12 cellular contexts compared by ENCODE assay signal in genomic region chr22:24137595-24137994, GRCh38. TPM values are rescaled to one million over a fixed set of nuclear protein-coding genes. Genes with fewer than 3 reads are reported as not detected.
DNase-seq lines count a peak whose midpoint lies in the region; ATAC-seq, FAIRE-seq and TF ChIP-seq lines count a peak whose summit lies in the region.
"Had no signal": no experiment of that assay in that cellular context is flagged by ENCODE, and none has a peak within 500 bp of the region (broad histone marks: within the 10 kb centered on the region; RNA-seq: fewer than 3 reads in every experiment).

No MANE protein-coding gene starts in this region.

- no peaks in the 10 kb centered on the region for H3K9me3 Mint-ChIP-seq in natural killer cell treated with Interleukin-12 subunit alpha and Interleukin-12 subunit beta and Interleukin-15 and Interleukin-18, amount 100 ng/mL, for 72 hours
- H3K9me3 Mint-ChIP-seq in T-cell, result no peaks in the 10 kb centered on the region

- peaks cover 0 to 13% of the 10 kb centered on the region in 2 donors for H3K4me1 Mint-ChIP-seq in natural killer cell treated with Interleukin-12 subunit alpha and Interleukin-12 subunit beta and Interleukin-15 and Interleukin-18, amount 100 ng/mL, for 72 hours (ENCODE audit: low read depth in 2 of 2)
- peaks cover 58 to 62% (median 62%) of the 10 kb centered on the region in 3 donors for H3K4me1 Mint-ChIP-seq in T-cell

- H3K4me3 ChIP-seq in BJ (ENCODE audit: low read depth, low read length) (no peak overlapping the region), MG63 (no peak overlapping the region), endothelial cell of umbilical vein (replicated peaks in 1 of 3; ENCODE audit: insufficient read depth in 1 of 3, low read depth in 1 of 3, low read length in 3 of 3) (no peak overlapping the region)

- no peaks in the 10 kb centered on the region for H3K36me3 Mint-ChIP-seq in natural killer cell treated with Interleukin-12 subunit alpha and Interleukin-12 subunit beta and Interleukin-15 and Interleukin-18, amount 100 ng/mL, for 72 hours
- peaks cover 25% of the 10 kb centered on the region for H3K36me3 Mint-ChIP-seq in T-cell

- H3K27me3 ChIP-seq in BJ (ENCODE audit: control insufficient read depth, insufficient read depth, low read length), result no peaks in the 10 kb centered on the region
- no peaks in the 10 kb centered on the region for H3K27me3 ChIP-seq in MG63
- H3K27me3 ChIP-seq in endothelial cell of umbilical vein (ENCODE audit: control insufficient read depth in 2 of 2, insufficient read depth in 2 of 2, low read length in 2 of 2), result no peaks in the 10 kb centered on the region

- no peak for TF ChIP-seq POLR2A in endothelial cell of umbilical vein (IDR thresholded peaks at IDR 0.05; ENCODE audit: low read depth, low read length)

- BruUV-seq in endothelial cell of umbilical vein (replicated peaks; lab: Mats Ljungman, UMichigan), result no TSS peak

- no peak overlapping the region for H3K4me2 ChIP-seq in endothelial cell of umbilical vein (ENCODE audit: insufficient read depth, low read length)

- H3K4me1 ChIP-seq in endothelial cell of umbilical vein (ENCODE audit: control insufficient read depth, extremely low read depth, insufficient read depth, low read length), result no peaks in the 10 kb centered on the region
- H3K4me1 ChIP-seq: parathyroid adenoma had no signal

- H3K27me3 Mint-ChIP-seq in natural killer cell treated with Interleukin-12 subunit alpha and Interleukin-12 subunit beta and Interleukin-15 and Interleukin-18, amount 100 ng/mL, for 72 hours, result no peaks in the 10 kb centered on the region
- no peaks in the 10 kb centered on the region for H3K27me3 Mint-ChIP-seq in T-cell
- H3K27me3 Mint-ChIP-seq: CD4-positive, CD25-positive, alpha-beta regulatory T cell had no signal

- H2AFZ ChIP-seq in endothelial cell of umbilical vein (ENCODE audit: low read depth, low read length), result no peak overlapping the region
- H2AFZ ChIP-seq: parathyroid adenoma had no signal

- TF ChIP-seq CTCF in BJ (IDR thresholded peaks at IDR 0.05; ENCODE audit: insufficient read depth, low read depth, low read length) (no peak), endothelial cell of umbilical vein (IDR thresholded peaks at IDR 0.05; ENCODE audit: extremely low read depth in 1 of 2, insufficient read depth in 1 of 2, low read depth in 1 of 2, low read length in 2 of 2) (no peak), omental fat pad (IDR thresholded peaks at IDR 0.05) (no peak)

- no peak overlapping the region for H3K27ac ChIP-seq in endothelial cell of umbilical vein (ENCODE audit: insufficient read depth, low read depth, low read length)
- H3K27ac ChIP-seq: epithelial cell of prostate, parathyroid adenoma had no signal

- FAIRE-seq in endothelial cell of umbilical vein (lab: Jason Lieb, UNC), result no peak

- peak; percentile 81 for ATAC-seq in omental fat pad (ENCODE audit: low FRiP score)
- no peak for ATAC-seq in natural killer cell treated with Interleukin-12 subunit alpha and Interleukin-12 subunit beta and Interleukin-15 and Interleukin-18, amount 100 ng/mL, for 72 hours
- no peak for ATAC-seq in HG02870 (IDR thresholded peaks at IDR 0.05; ENCODE audit: unreplicated experiment)
- ATAC-seq in GM18907 (IDR thresholded peaks at IDR 0.05; ENCODE audit: unreplicated experiment), result no peak
- ATAC-seq in T-cell (replicated peaks in 1 of 4), result no peak

- no peaks in the 10 kb centered on the region for H3K9me1 ChIP-seq in endothelial cell of umbilical vein (replicated peaks; ENCODE audit: control insufficient read depth, extremely low read depth, insufficient read depth, low read length)

- CTCF ChIA-PET in BJ (lab: Yijun Ruan, JAX) (interaction anchor here (1.2 to 3.3 kb wide), 3 partner anchors 9 to 37 kb away, joined by 3 to 13 read pairs (median 4); no protein-coding TSS in a partner anchor), endothelial cell of umbilical vein (lab: Charles Lee) (interaction anchor here (1.0 to 1.9 kb wide), 4 partner anchors 9 to 37 kb away, joined by 3 to 5 read pairs (median 4); no protein-coding TSS in a partner anchor), T-cell (lab: Charles Lee) (no interaction called here)

- DNase-seq in BJ (ENCODE audit: low read depth), result peak; percentile 43
- peak; percentile 61 for DNase-seq in MG63
- peak; percentile 43 for DNase-seq in endothelial cell of umbilical vein (ENCODE audit: low read depth, low spot score)
- no peak for DNase-seq in omental fat pad (ENCODE audit: low spot score)
- DNase-seq in natural killer cell treated with Interleukin-12 subunit alpha and Interleukin-12 subunit beta and Interleukin-15 and Interleukin-18, amount 100 ng/mL, for 72 hours (ENCODE audit: low spot score), result no peak
- DNase-seq in T-cell, result no peak
- DNase-seq: CD4-positive, CD25-positive, alpha-beta regulatory T cell; NCI-H1436 treated with DMSO at 0.1 percent for 48 hours had no signal

- H3K36me3 ChIP-seq in BJ (ENCODE audit: control insufficient read depth, insufficient read depth, low read length) (peaks cover 7% of the 10 kb centered on the region), MG63 (peaks cover 6% of the 10 kb centered on the region; the same call in 1 of the 2 replicates), endothelial cell of umbilical vein (ENCODE audit: control insufficient read depth in 2 of 2, extremely low read depth in 1 of 2, insufficient read depth in 2 of 2, low read length in 2 of 2) (peaks cover 0 to 7% of the 10 kb centered on the region in 2 experiments)

- intact Hi-C loops in endothelial cell of umbilical vein (cut with micrococcal nuclease), result no loop called here

- dilution Hi-C loops in endothelial cell of umbilical vein (cut with MboI; ENCODE audit: extremely low pct_ligation_motif_present, low sequenced_read_pairs), result no loop called here

- no peaks in the 10 kb centered on the region for H3K9me3 ChIP-seq in MG63
- H3K9me3 ChIP-seq in endothelial cell of umbilical vein (replicated peaks; ENCODE audit: control insufficient read depth, insufficient read depth, low read length), result no peaks in the 10 kb centered on the region

- H3K4me3 Mint-ChIP-seq in natural killer cell treated with Interleukin-12 subunit alpha and Interleukin-12 subunit beta and Interleukin-15 and Interleukin-18, amount 100 ng/mL, for 72 hours, result no peak overlapping the region
- no peak overlapping the region for H3K4me3 Mint-ChIP-seq in T-cell
- H3K4me3 Mint-ChIP-seq: CD4-positive, CD25-positive, alpha-beta regulatory T cell had no signal

- POLR2A ChIA-PET in BJ (lab: Charles Lee), result interaction anchor here (0.6 kb wide), 2 partner anchors 9 to 224 kb away, joined by 3 to 4 read pairs; no protein-coding TSS in a partner anchor
- POLR2A ChIA-PET in endothelial cell of umbilical vein (lab: Charles Lee), result no interaction called here
- POLR2A ChIA-PET in T-cell (lab: Charles Lee), result no interaction called here

- H4K20me1 ChIP-seq in endothelial cell of umbilical vein (replicated peaks; ENCODE audit: control insufficient read depth, extremely low read depth, insufficient read depth, low read length), result no peaks in the 10 kb centered on the region

- H3K79me2 ChIP-seq in endothelial cell of umbilical vein (ENCODE audit: control insufficient read depth, insufficient read depth, low read length), result no peaks in the 10 kb centered on the region
- H3K79me2 ChIP-seq: parathyroid adenoma had no signal

- no peak overlapping the region for H3K27ac Mint-ChIP-seq in natural killer cell treated with Interleukin-12 subunit alpha and Interleukin-12 subunit beta and Interleukin-15 and Interleukin-18, amount 100 ng/mL, for 72 hours
- peak overlapping the region in 1 of 2 donors; percentile 12 for H3K27ac Mint-ChIP-seq in T-cell

- no peak overlapping the region for H3K9ac ChIP-seq in endothelial cell of umbilical vein (replicated peaks; ENCODE audit: extremely low read depth, insufficient read depth, low read length)
- H3K9ac ChIP-seq: parathyroid adenoma had no signal

TF ChIP-seq in endothelial cell of umbilical vein, 7 proteins besides CTCF, POLR2A, EP300 and RAD21:
- no peak for TF ChIP-seq POLR2AphosphoS5 (IDR thresholded peaks at IDR 0.05; ENCODE audit: insufficient read depth, low read depth, low read length)
- no peak for TF ChIP-seq GATA2 (IDR thresholded peaks at IDR 0.05; ENCODE audit: insufficient read depth, insufficient read length, low read depth, low read length)
- TF ChIP-seq EZH2 (IDR thresholded peaks at IDR 0.05; ENCODE audit: borderline replicate concordance, low read depth, low read length, severe bottlenecking), result no peak
- TF ChIP-seq MAX (IDR thresholded peaks at IDR 0.05; ENCODE audit: insufficient read depth, insufficient read length), result no peak
- TF ChIP-seq MYC (IDR thresholded peaks at IDR 0.05; ENCODE audit: low read depth, low read length), result no peak
- TF ChIP-seq FOS (IDR thresholded peaks at IDR 0.05; ENCODE audit: borderline replicate concordance, insufficient read depth, low read length), result no peak
- no peak for TF ChIP-seq JUN (IDR thresholded peaks at IDR 0.05; ENCODE audit: borderline replicate concordance, insufficient read depth, insufficient read length, low read depth)

RNA-seq across cellular contexts. Expression of gene SUSD2, which starts 43.7 kb away (rescaled TPM):
- polyA plus RNA-seq in BJ (2011; rRNA removed), result 2.6 and 5.2 TPM in 2 replicates
- polyA minus RNA-seq in BJ (2011; rRNA and poly(A)+ RNA removed), result 1.2 and 1.3 TPM in 2 replicates
- total RNA-seq in MG63 (2014; rRNA removed; shearing (Covaris generic); ENCODE audit: low replicate concordance), result 0.20 TPM in 1 of 2 replicates, not detected in the other
- 0.18 and 0.27 TPM in 2 replicates for total RNA-seq in endothelial cell of umbilical vein
- 0.26 and 0.35 TPM in 2 replicates for polyA plus RNA-seq in endothelial cell of umbilical vein
- 0.10 and 0.14 TPM in 2 replicates for polyA plus RNA-seq in endothelial cell of umbilical vein (2011; cell fraction: cytosol; rRNA removed)
- polyA plus RNA-seq in endothelial cell of umbilical vein (2011; cell fraction: nucleus; rRNA removed), result 1.0 and 1.3 TPM in 2 replicates
- polyA plus RNA-seq in endothelial cell of umbilical vein (2012), result 0.33 and 0.41 TPM in 2 replicates
- 0.07 and 0.21 TPM in 2 replicates for polyA minus RNA-seq in endothelial cell of umbilical vein
- polyA minus RNA-seq in endothelial cell of umbilical vein (2011; cell fraction: cytosol; rRNA and poly(A)+ RNA removed), result 0.31 TPM
- polyA minus RNA-seq in endothelial cell of umbilical vein (2011; cell fraction: nucleus; rRNA and poly(A)+ RNA removed), result 1.2 and 1.7 TPM in 2 replicates
- 1 to 10 TPM; 2.3 to 8.0 (median 4.7) TPM for total RNA-seq in omental fat pad
- 1 to 10 TPM; 2.4 to 2.7 TPM for total RNA-seq in natural killer cell treated with Interleukin-12 subunit alpha and Interleukin-12 subunit beta and Interleukin-15 and Interleukin-18, amount 100 ng/mL, for 72 hours
- total RNA-seq in T-cell, result 1 to 10 TPM; 1.3 to 2.3 (median 1.6) TPM

Comparison
In these comparisons a context has a peak if more than half of its experiments do, and no peak if none do; other contexts are left out.
1. DNase-seq: peak in BJ (single experiment), MG63 (single experiment) and endothelial cell of umbilical vein (single experiment); none in omental fat pad (single experiment), natural killer cell treated with Interleukin-12 subunit alpha and Interleukin-12 subunit beta and Interleukin-15 and Interleukin-18, amount 100 ng/mL, for 72 hours (single experiment) and T-cell (0 of 34).
2. CTCF ChIA-PET loops: an anchor here in BJ (1.2 to 3.3 kb wide) and endothelial cell of umbilical vein (1.0 to 1.9 kb wide); none called in T-cell.